In the genomic region with DNA sequence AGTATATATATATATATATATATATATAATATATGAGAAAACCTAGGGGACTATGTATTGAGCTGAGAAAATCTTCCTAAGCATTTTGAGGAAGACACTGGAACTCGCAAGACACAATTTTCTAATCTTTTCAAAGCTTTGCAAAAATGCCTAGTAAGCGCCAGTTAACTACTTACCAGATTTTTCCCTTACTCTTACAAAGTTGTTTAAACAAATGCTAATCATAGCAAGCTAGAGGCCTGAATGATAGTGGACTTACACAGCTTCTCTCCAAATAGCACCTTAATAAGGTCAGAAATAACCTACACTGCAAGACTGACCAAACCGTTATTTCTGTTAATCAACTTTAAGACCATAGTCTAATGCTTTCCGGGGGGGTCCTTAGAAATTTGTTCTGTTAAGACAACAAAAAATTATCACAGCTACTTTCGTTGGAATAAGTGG, we compare ENCODE assay signal across 8 cellular contexts. TPM values are rescaled to one million over a fixed set of nuclear protein-coding genes. Genes with fewer than 3 reads are reported as not detected.
DNase-seq lines count a peak whose midpoint lies in the region; ATAC-seq, FAIRE-seq and TF ChIP-seq lines count a peak whose summit lies in the region.

No MANE protein-coding gene starts in this region.

- no peaks in the 10 kb centered on the region for H3K27me3 Mint-ChIP-seq in activated T-cell treated with anti-CD3 and anti-CD28 coated beads, Interleukin-2, amount 50 U/mL, for 4 hours (ENCODE audit: low read depth)
- no peaks in the 10 kb centered on the region for H3K27me3 Mint-ChIP-seq in stimulated activated memory B cell treated with anti-CD40 and anti-IgM and Interleukin-4, amounts not matched to agents 10 μg/mL and 1 μg/mL and 100 μg/mL, for 72 hours

- no peaks in the 10 kb centered on the region for H3K9me3 Mint-ChIP-seq in activated T-cell treated with anti-CD3 and anti-CD28 coated beads, Interleukin-2, amount 50 U/mL, for 4 hours
- H3K9me3 Mint-ChIP-seq in stimulated activated memory B cell treated with anti-CD40 and anti-IgM and Interleukin-4, amounts not matched to agents 10 μg/mL and 1 μg/mL and 100 μg/mL, for 72 hours: peaks cover 3% of the 10 kb centered on the region

- H3K27ac Mint-ChIP-seq in stimulated activated memory B cell treated with anti-CD40 and anti-IgM and Interleukin-4, amounts not matched to agents 10 μg/mL and 1 μg/mL and 100 μg/mL, for 72 hours: peak overlapping the region; percentile 96

- no peak for TF ChIP-seq POLR2A in erythroblast (IDR thresholded peaks at IDR 0.05; ENCODE audit: low read length)

- DNase-seq in activated T-cell treated with anti-CD3 and anti-CD28 coated beads, Interleukin-2, amount 50 U/mL, for 4 hours: no peak
- no peak for DNase-seq in activated T-cell treated with anti-CD3 and anti-CD28 coated beads, Interleukin-2, amount 50 U/mL, for 48 hours
- peak; percentile 58 for DNase-seq in RCC 7860 (ENCODE audit: low spot score)
- peak; percentile 87 to 91 for DNase-seq in erythroblast (lab: John Stamatoyannopoulos, UW)
- DNase-seq in CD1c-positive myeloid dendritic cell (ENCODE audit: extremely low spot score): no peak
- no peak for DNase-seq in stimulated activated CD4-positive, alpha-beta T cell treated with anti-CD3 and anti-CD28 coated beads, Interleukin-1b, Interleukin-23, amount 100 ng/mL, for 48 hours

- H3K4me1 Mint-ChIP-seq in activated T-cell treated with anti-CD3 and anti-CD28 coated beads, Interleukin-2, amount 50 U/mL, for 4 hours (ENCODE audit: low read depth): peaks cover 61% of the 10 kb centered on the region
- peaks cover 39% of the 10 kb centered on the region for H3K4me1 Mint-ChIP-seq in stimulated activated memory B cell treated with anti-CD40 and anti-IgM and Interleukin-4, amounts not matched to agents 10 μg/mL and 1 μg/mL and 100 μg/mL, for 72 hours

- H3K4me3 Mint-ChIP-seq in activated T-cell treated with anti-CD3 and anti-CD28 coated beads, Interleukin-2, amount 50 U/mL, for 4 hours: peak overlapping the region; percentile 86
- peak overlapping the region; percentile 87 for H3K4me3 Mint-ChIP-seq in stimulated activated memory B cell treated with anti-CD40 and anti-IgM and Interleukin-4, amounts not matched to agents 10 μg/mL and 1 μg/mL and 100 μg/mL, for 72 hours

- H3K36me3 Mint-ChIP-seq in activated T-cell treated with anti-CD3 and anti-CD28 coated beads, Interleukin-2, amount 50 U/mL, for 4 hours (ENCODE audit: insufficient read depth): no peaks in the 10 kb centered on the region
- H3K36me3 Mint-ChIP-seq in stimulated activated memory B cell treated with anti-CD40 and anti-IgM and Interleukin-4, amounts not matched to agents 10 μg/mL and 1 μg/mL and 100 μg/mL, for 72 hours: no peaks in the 10 kb centered on the region

- no peak for FAIRE-seq in RCC 7860 (lab: Jason Lieb, UNC)

- no peak for ATAC-seq in activated T-cell treated with anti-CD3 and anti-CD28 coated beads, Interleukin-2, amount 50 U/mL, for 4 hours
- ATAC-seq in stimulated activated memory B cell treated with anti-CD40 and anti-IgM and Interleukin-4, amounts not matched to agents 10 μg/mL and 1 μg/mL and 100 μg/mL, for 72 hours: no peak
- ATAC-seq in HG02798 (IDR thresholded peaks at IDR 0.05; ENCODE audit: poor library complexity, unreplicated experiment): no peak

RNA-seq across cellular contexts. Expression of a gene that starts 56.1 kb away (rescaled TPM):
- total RNA-seq in activated T-cell treated with anti-CD3 and anti-CD28 coated beads, Interleukin-2, amount 50 U/mL, for 4 hours: under 1 TPM in 1 of 3 donors, not detected in 2; 0.28 TPM

Comparison
In these comparisons a context has a peak if more than half of its experiments do, and no peak if none do; other contexts are left out.
1. DNase-seq: peak in RCC 7860 (single experiment) and erythroblast (2 of 2); none in activated T-cell treated with anti-CD3 and anti-CD28 coated beads, Interleukin-2, amount 50 U/mL, for 4 hours (single experiment), activated T-cell treated with anti-CD3 and anti-CD28 coated beads, Interleukin-2, amount 50 U/mL, for 48 hours (0 of 2), CD1c-positive myeloid dendritic cell (single experiment) and stimulated activated CD4-positive, alpha-beta T cell treated with anti-CD3 and anti-CD28 coated beads, Interleukin-1b, Interleukin-23, amount 100 ng/mL, for 48 hours (single experiment).